Comparison of ENCODE assay signal across 15 cellular contexts in genomic region chr6:4573958-4574481, GRCh38.
DNase-seq lines count a peak whose midpoint lies in the region; ATAC-seq and TF ChIP-seq lines count a peak whose summit lies in the region.
"Had no signal": no experiment of that assay in that cellular context is flagged by ENCODE, and none has a peak within 500 bp of the region (broad histone marks: within the 10 kb centered on the region; RNA-seq: fewer than 3 reads in every experiment).

No MANE protein-coding gene starts in this region.

- H3K27ac Mint-ChIP-seq in naive thymus-derived CD8-positive, alpha-beta T cell, result no peak overlapping the region

- H3K27me3 Mint-ChIP-seq in naive thymus-derived CD8-positive, alpha-beta T cell, result peaks cover 10 to 26% (median 12%) of the 10 kb centered on the region in 5 donors

- peak; percentile 27 for DNase-seq in cardiac septum (ENCODE audit: low spot score)
- no peak for DNase-seq in right cardiac atrium
- peak; percentile 96 for DNase-seq in choroid plexus epithelial cell (ENCODE audit: low read depth)
- DNase-seq in hepatocyte (ENCODE audit: low spot score), result peak; percentile 18
- no peak for DNase-seq in naive thymus-derived CD8-positive, alpha-beta T cell
- no peak for DNase-seq in upper lobe of right lung
- no peak for DNase-seq in stimulated activated CD4-positive, alpha-beta T cell treated with anti-CD3 and anti-CD28 coated beads, Interleukin-4, amount 100 ng/mL, for 24 hours
- DNase-seq: Caco-2, DMS53, NCI-H1436 treated with DMSO at 0.1 percent for 48 hours, NCI-H2081 treated with DMSO at 0.1 percent for 48 hours, RPMI8226 had no signal

- peaks cover 0 to 21% (median 3%) of the 10 kb centered on the region in 3 donors for H3K36me3 Mint-ChIP-seq in naive thymus-derived CD8-positive, alpha-beta T cell

- no peaks in the 10 kb centered on the region for H3K4me1 Mint-ChIP-seq in naive thymus-derived CD8-positive, alpha-beta T cell

- ATAC-seq in right cardiac atrium (no peak), GM21786 (IDR thresholded peaks at IDR 0.05; ENCODE audit: unreplicated experiment) (no peak), upper lobe of right lung (no peak)
- no peak for ATAC-seq in naive thymus-derived CD8-positive, alpha-beta T cell

- intact Hi-C loops in cardiac septum (cut with DNase I) (no loop called here), right cardiac atrium (cut with DNase I) (no loop called here), upper lobe of right lung (cut with DNase I) (no loop called here)

- H3K9me2 ChIP-seq in hepatocyte (replicated peaks; ENCODE audit: insufficient read depth), result no peaks in the 10 kb centered on the region

- no peak overlapping the region for H3K4me3 ChIP-seq in right cardiac atrium (ENCODE audit: low read length)
- no peak overlapping the region for H3K4me3 ChIP-seq in choroid plexus epithelial cell (ENCODE audit: low read depth, low read length)
- no peak overlapping the region for H3K4me3 ChIP-seq in hepatocyte
- H3K4me3 ChIP-seq in upper lobe of right lung, result no peak overlapping the region
- H3K4me3 ChIP-seq: HAP-1 had no signal

- H3K4me3 Mint-ChIP-seq in naive thymus-derived CD8-positive, alpha-beta T cell, result no peak overlapping the region

- no peak overlapping the region for H3K27ac ChIP-seq in right cardiac atrium (ENCODE audit: low read length)
- no peak overlapping the region for H3K27ac ChIP-seq in hepatocyte
- H3K27ac ChIP-seq in upper lobe of right lung, result no peak overlapping the region
- H3K27ac ChIP-seq: 22Rv1 had no signal

- H3K36me3 ChIP-seq in hepatocyte (replicated peaks; ENCODE audit: insufficient read depth, low read depth), result no peaks in the 10 kb centered on the region
- no peaks in the 10 kb centered on the region for H3K36me3 ChIP-seq in upper lobe of right lung
- H3K36me3 ChIP-seq: HAP-1 had no signal

- H3K27me3 ChIP-seq in right cardiac atrium (ENCODE audit: control insufficient read depth, insufficient read depth), result no peaks in the 10 kb centered on the region
- H3K27me3 ChIP-seq in hepatocyte, result no peaks in the 10 kb centered on the region
- no peaks in the 10 kb centered on the region for H3K27me3 ChIP-seq in upper lobe of right lung

- H3K9me3 Mint-ChIP-seq in naive thymus-derived CD8-positive, alpha-beta T cell, result peaks cover 2 to 36% (median 21%) of the 10 kb centered on the region in 9 donors

- TF ChIP-seq CTCF in choroid plexus epithelial cell (conservative IDR thresholded peaks at IDR 0.05; ENCODE audit: low read depth, low read length) (no peak), hepatocyte (IDR thresholded peaks at IDR 0.05; ENCODE audit: poor library complexity) (no peak), upper lobe of right lung (IDR thresholded peaks at IDR 0.05) (no peak)

- 60% methylated on average over 3 of the region's 3 CpGs for WGBS in right cardiac atrium
- WGBS in hepatocyte (ENCODE audit: low lambda C conversion rate, missing lambda C conversion rate), result 78% methylated on average over 3 of the region's 3 CpGs

- no peak overlapping the region for H3K4me2 ChIP-seq in hepatocyte

- H3K9me3 ChIP-seq in right cardiac atrium (ENCODE audit: control insufficient read depth, low read length) (no peaks in the 10 kb centered on the region), hepatocyte (ENCODE audit: low read depth) (no peaks in the 10 kb centered on the region), upper lobe of right lung (peaks cover 20% of the 10 kb centered on the region)
- H3K9me3 ChIP-seq: HAP-1 had no signal

- H3K4me1 ChIP-seq in right cardiac atrium (ENCODE audit: control insufficient read depth, insufficient read depth, low read length) (peaks cover 2% of the 10 kb centered on the region), hepatocyte (ENCODE audit: insufficient read depth) (no peaks in the 10 kb centered on the region), upper lobe of right lung (peaks cover 9% of the 10 kb centered on the region)
- H3K4me1 ChIP-seq: Caco-2, HAP-1 had no signal

- no peaks in the 10 kb centered on the region for H3K79me2 ChIP-seq in hepatocyte

- H2AFZ ChIP-seq in hepatocyte, result no peak overlapping the region

- POLR2A ChIA-PET in naive thymus-derived CD8-positive, alpha-beta T cell (lab: Charles Lee), result no interaction called here

- H4K20me1 ChIP-seq in hepatocyte (ENCODE audit: insufficient read depth, poor library complexity, severe bottlenecking), result no peaks in the 10 kb centered on the region

Comparison
In these comparisons a context has a peak if more than half of its experiments do, and no peak if none do; other contexts are left out.
1. DNase-seq: peak in cardiac septum (single experiment), choroid plexus epithelial cell (single experiment) and hepatocyte (single experiment); none in right cardiac atrium (0 of 3), naive thymus-derived CD8-positive, alpha-beta T cell (0 of 10), upper lobe of right lung (single experiment) and stimulated activated CD4-positive, alpha-beta T cell treated with anti-CD3 and anti-CD28 coated beads, Interleukin-4, amount 100 ng/mL, for 24 hours (single experiment).